ENCODE assay signal across 8 cellular contexts in genomic region chr12:52327086-52327829, GRCh38. TPM values are rescaled to one million over a fixed set of nuclear protein-coding genes. Genes with fewer than 3 reads are reported as not detected.
DNase-seq lines count a peak whose midpoint lies in the region; TF ChIP-seq lines count a peak whose summit lies in the region.

No MANE protein-coding gene starts in this region.

- H3K9me3 ChIP-seq in thyroid gland = no peaks in the 10 kb centered on the region

- H3K36me3 ChIP-seq in thyroid gland = no peaks in the 10 kb centered on the region

- WGBS in thyroid gland, 2 donors = 47 to 51% methylated on average over 10 of the region's 10 CpGs

- H3K27ac ChIP-seq in thyroid gland = no peak overlapping the region

- no peak overlapping the region for H3K4me3 ChIP-seq in foreskin fibroblast (ENCODE audit: low read depth in 1 of 2, low read length in 2 of 2)
- H3K4me3 ChIP-seq in thyroid gland (replicated peaks in 1 of 3) = no peak overlapping the region

- TF ChIP-seq CTCF in foreskin fibroblast (IDR thresholded peaks at IDR 0.05; ENCODE audit: low read depth, low read length) (peak; percentile 96), thyroid gland (IDR thresholded peaks at IDR 0.05) (peak; percentile 25 to 94 (median 86))

- peaks cover 3 to 23% of the 10 kb centered on the region in 2 donors for H3K4me1 ChIP-seq in thyroid gland

- no peaks in the 10 kb centered on the region for H3K27me3 ChIP-seq in thyroid gland

- TF ChIP-seq POLR2A in thyroid gland (IDR thresholded peaks at IDR 0.05) = no peak

- DNase-seq in EL = peak; percentile 94
- DNase-seq in H4 (ENCODE audit: low spot score) = peak; percentile 95
- DNase-seq in LoVo (ENCODE audit: low spot score) = peak; percentile 100
- peak; percentile 96 for DNase-seq in RPMI8226
- DNase-seq in activated T-helper 1 cell treated with anti-CD3 and anti-CD28 coated beads, Interleukin-2, amount 50 U/mL, for 16 hours (ENCODE audit: low read depth in 1 of 2, low spot score in 1 of 2) = peak; percentile 53 to 66
- DNase-seq in foreskin fibroblast = peak; percentile 86 to 94
- DNase-seq in occipital lobe (lab: John Stamatoyannopoulos, UW) = peak; percentile 78
- peak; percentile 85 to 86 for DNase-seq in thyroid gland

- intact Hi-C loops in thyroid gland (cut with DNase I) = loop anchor here (5.0 kb wide), 1 partner anchor 170 kb away; no protein-coding TSS in a partner anchor

RNA-seq across cellular contexts. Expression of gene KRT83, which starts 6.1 kb away (rescaled TPM):
- total RNA-seq in H4 (2014; rRNA removed; shearing (Covaris generic)) = not detected in 2 replicates
- not detected for total RNA-seq in occipital lobe
- total RNA-seq in thyroid gland = under 1 TPM in 3 of 4 donors, not detected in 1; 0.22 to 0.46 (median 0.40) TPM

RNA-seq across cellular contexts. Expression of gene KRT81, which starts 35.9 kb away (rescaled TPM):
- 5.7 and 10.8 TPM in 2 replicates for total RNA-seq in H4 (2014; rRNA removed; shearing (Covaris generic))
- total RNA-seq in occipital lobe (not detected), thyroid gland (under 1 TPM in 2 of 4 donors, not detected in 2; 0.11 to 0.71 TPM)

RNA-seq across cellular contexts. Expression of gene KRT85, which starts 40.0 kb away (rescaled TPM):
- not detected in 2 replicates for total RNA-seq in H4 (2014; rRNA removed; shearing (Covaris generic))
- not detected for total RNA-seq in occipital lobe
- total RNA-seq in thyroid gland = not detected

RNA-seq across cellular contexts. Expression of gene KRT86, which starts 52.8 kb away (rescaled TPM):
- 0.31 and 0.93 TPM in 2 replicates for total RNA-seq in H4 (2014; rRNA removed; shearing (Covaris generic))
- total RNA-seq in occipital lobe (0.16 TPM), thyroid gland (1 to 10 TPM in 1 of 4 donors, under 1 TPM in 3; 0.13 to 1.1 (median 0.42) TPM)

RNA-seq across cellular contexts. Expression of gene KRT84, which starts 58.2 kb away (rescaled TPM):
- not detected in 2 replicates for total RNA-seq in H4 (2014; rRNA removed; shearing (Covaris generic))
- total RNA-seq in occipital lobe (not detected), thyroid gland (not detected)
